In genomic region chr2:147182260-147182659, GRCh38 we compare ENCODE assay signal across 9 cellular contexts.
DNase-seq lines count a peak whose midpoint lies in the region; ATAC-seq, FAIRE-seq and TF ChIP-seq lines count a peak whose summit lies in the region.
"Had no signal": no experiment of that assay in that cellular context is flagged by ENCODE, and none has a peak within 500 bp of the region (broad histone marks: within the 10 kb centered on the region; RNA-seq: fewer than 3 reads in every experiment).

No MANE protein-coding gene starts in this region.

- no peak for TF ChIP-seq CTCF in osteocyte (IDR thresholded peaks at IDR 0.05)

- H3K27me3 ChIP-seq in small intestine (ENCODE audit: control insufficient read depth in 2 of 2, insufficient read depth in 2 of 2, low read length in 2 of 2) (no peaks in the 10 kb centered on the region), H7 (ENCODE audit: control insufficient read depth, insufficient read depth, low read length) (no peaks in the 10 kb centered on the region)

- H3K27me3 Mint-ChIP-seq in osteocyte (ENCODE audit: unreplicated experiment) = no peaks in the 10 kb centered on the region

- no peaks in the 10 kb centered on the region for H3K4me1 Mint-ChIP-seq in osteocyte (ENCODE audit: unreplicated experiment)

- no peak for FAIRE-seq in small intestine (lab: Jason Lieb, UNC)

- no peak overlapping the region for H3K27ac Mint-ChIP-seq in osteocyte (ENCODE audit: unreplicated experiment)

- H3K4me3 ChIP-seq in small intestine (ENCODE audit: low read depth in 1 of 2, low read length in 2 of 2) (no peak overlapping the region), H7 (ENCODE audit: insufficient read depth, low read depth, low read length) (no peak overlapping the region)

- H3K9me3 Mint-ChIP-seq in osteocyte (ENCODE audit: unreplicated experiment) = peaks cover 29% of the 10 kb centered on the region

- no peak overlapping the region for H3K27ac ChIP-seq in small intestine (ENCODE audit: low read depth in 1 of 2, low read length in 1 of 2)
- H3K27ac ChIP-seq: HL-60 had no signal

- DNase-seq in activated CD4-positive, alpha-beta T cell treated with anti-CD3 and anti-CD28 coated beads, Interleukin-2, amount 50 U/mL, for 24 hours (ENCODE audit: low read depth in 1 of 2, low spot score in 1 of 2) = peak; percentile 1 to 49
- peak; percentile 68 for DNase-seq in small intestine
- DNase-seq in osteocyte (ENCODE audit: extremely low spot score, unreplicated experiment) = no peak
- no peak for DNase-seq in COLO668 (lab: John Stamatoyannopoulos, UW; ENCODE audit: unreplicated experiment)
- DNase-seq in NCI-H2107 (lab: John Stamatoyannopoulos, UW) = no peak
- DNase-seq in H7 = no peak

- H3K4me1 ChIP-seq in small intestine (ENCODE audit: control insufficient read depth in 2 of 2, insufficient read depth in 1 of 2, low read depth in 1 of 2, low read length in 1 of 2) = no peaks in the 10 kb centered on the region

- WGBS in small intestine, 3 donors = 59 to 67% (median 62%) methylated on average over 4 of the region's 4 CpGs

- no peaks in the 10 kb centered on the region for H3K9me3 ChIP-seq in small intestine (ENCODE audit: control insufficient read depth, low read depth)

- ATAC-seq in GM19035 (IDR thresholded peaks at IDR 0.05; ENCODE audit: unreplicated experiment) (peak; percentile 68), HG03039 (IDR thresholded peaks at IDR 0.05; ENCODE audit: unreplicated experiment) (peak; percentile 84)

- H3K36me3 Mint-ChIP-seq in osteocyte (ENCODE audit: unreplicated experiment) = no peaks in the 10 kb centered on the region

- H3K4me3 Mint-ChIP-seq in osteocyte (ENCODE audit: unreplicated experiment) = no peak overlapping the region

- no peaks in the 10 kb centered on the region for H3K36me3 ChIP-seq in small intestine (ENCODE audit: control insufficient read depth in 2 of 2, insufficient read depth in 2 of 2, low read length in 2 of 2)
- H3K36me3 ChIP-seq in H7 (replicated peaks; ENCODE audit: control insufficient read depth, insufficient read depth, low read length) = no peaks in the 10 kb centered on the region

Comparison
In these comparisons a context has a peak if more than half of its experiments do, and no peak if none do; other contexts are left out.
1. DNase-seq: peak in activated CD4-positive, alpha-beta T cell treated with anti-CD3 and anti-CD28 coated beads, Interleukin-2, amount 50 U/mL, for 24 hours (2 of 2) and small intestine (single experiment); none in osteocyte (single experiment), COLO668 (single experiment), NCI-H2107 (single experiment) and H7 (single experiment).